In the genomic region with DNA sequence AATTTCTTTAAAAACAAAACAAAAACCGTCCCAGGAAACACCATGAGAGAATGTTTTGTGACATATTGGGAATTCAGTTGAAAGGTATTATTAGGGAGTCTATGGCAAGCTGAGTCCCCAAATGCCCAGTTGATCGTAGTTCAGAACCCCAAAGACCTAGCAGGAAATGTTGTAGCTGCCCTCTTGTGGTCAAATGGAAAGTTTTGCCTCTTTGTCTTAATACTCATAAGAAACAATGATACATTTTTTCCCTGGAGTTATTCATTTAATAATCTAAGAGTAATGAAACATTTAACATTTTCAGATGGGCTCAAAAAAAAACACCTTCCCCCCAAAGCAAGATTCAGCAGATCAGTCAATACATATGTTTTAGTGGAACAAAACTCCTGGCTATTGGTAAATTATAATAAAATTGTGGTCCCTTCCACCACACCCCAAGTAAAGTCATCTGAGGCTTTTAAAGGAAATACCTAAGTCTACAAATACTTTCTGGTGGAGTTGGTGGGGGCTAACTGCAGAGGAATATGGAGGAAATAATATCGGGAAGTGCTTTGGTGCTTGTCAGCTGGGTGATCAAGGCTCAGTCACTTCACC, we compare ENCODE assay signal across 8 cellular contexts. TPM values are rescaled to one million over a fixed set of nuclear protein-coding genes. Genes with fewer than 3 reads are reported as not detected.
DNase-seq lines count a peak whose midpoint lies in the region; FAIRE-seq and TF ChIP-seq lines count a peak whose summit lies in the region.

No MANE protein-coding gene starts in this region.

- H3K36me3 ChIP-seq in HAP-1 (replicated peaks) (no peaks in the 10 kb centered on the region), bronchial epithelial cell (ENCODE audit: control insufficient read depth, insufficient read depth, low read length) (no peaks in the 10 kb centered on the region)

- no peaks in the 10 kb centered on the region for H3K4me1 Mint-ChIP-seq in activated T-helper 2 cell treated with anti-CD3 and anti-CD28 coated beads, Interferon-gamma antibody, Interleukin-2, Interleukin-4, amounts not matched to agents 10 μg/mL and 5 μg/mL and 100 μg/mL, durations not matched to agents 14 hours and 24 hours and 36 hours (ENCODE audit: low read depth)

- no peak overlapping the region for H3K4me3 Mint-ChIP-seq in activated T-helper 2 cell treated with anti-CD3 and anti-CD28 coated beads, Interferon-gamma antibody, Interleukin-2, Interleukin-4, amounts not matched to agents 10 μg/mL and 5 μg/mL and 100 μg/mL, durations not matched to agents 14 hours and 24 hours and 36 hours (ENCODE audit: low read depth)

- no peak overlapping the region for H3K4me3 ChIP-seq in HAP-1
- H3K4me3 ChIP-seq in bronchial epithelial cell (ENCODE audit: low read depth, low read length), result no peak overlapping the region

- no peak for FAIRE-seq in bronchial epithelial cell (lab: Jason Lieb, UNC)

- no peaks in the 10 kb centered on the region for H3K36me3 Mint-ChIP-seq in activated T-helper 2 cell treated with anti-CD3 and anti-CD28 coated beads, Interferon-gamma antibody, Interleukin-2, Interleukin-4, amounts not matched to agents 10 μg/mL and 5 μg/mL and 100 μg/mL, durations not matched to agents 14 hours and 24 hours and 36 hours (ENCODE audit: low read depth)

- TF ChIP-seq CTCF in bronchial epithelial cell (IDR thresholded peaks at IDR 0.05; ENCODE audit: insufficient read depth, low read length, severe bottlenecking), result peak; percentile 63

- H3K27ac Mint-ChIP-seq in activated T-helper 2 cell treated with anti-CD3 and anti-CD28 coated beads, Interferon-gamma antibody, Interleukin-2, Interleukin-4, amounts not matched to agents 10 μg/mL and 5 μg/mL and 100 μg/mL, durations not matched to agents 14 hours and 24 hours and 36 hours, result no peak overlapping the region

- intact Hi-C loops in activated T-helper 2 cell treated with anti-CD3 and anti-CD28 coated beads, Interferon-gamma antibody, Interleukin-2, Interleukin-4, amounts not matched to agents 10 μg/mL and 5 μg/mL and 100 μg/mL, durations not matched to agents 14 hours and 24 hours and 36 hours (cut with micrococcal nuclease), result loop anchor here (1.0 kb wide), 1 partner anchor 243 kb away; no protein-coding TSS in a partner anchor

- in situ Hi-C loops in HAP-1 (cut with MboI; ENCODE audit: low sequenced_read_pairs), result loop anchor here (25.0 kb wide), 1 partner anchor 249 kb away; no protein-coding TSS in a partner anchor

- no peaks in the 10 kb centered on the region for H3K4me1 ChIP-seq in HAP-1

- DNase-seq in DMS53 treated with DMSO at 0.1 percent for 48 hours (lab: John Stamatoyannopoulos, UW; ENCODE audit: unreplicated experiment) (peak; percentile 42), HAP-1 (ENCODE audit: low spot score in 2 of 2) (peak; percentile 13 to 24), NCI-H69 (lab: John Stamatoyannopoulos, UW) (peak; percentile 52), bronchial epithelial cell (ENCODE audit: low read depth) (peak; percentile 72), lung microvascular endothelial cell (ENCODE audit: low read depth in 2 of 2) (peak; percentile 81 to 82)
- DNase-seq in stimulated activated CD4-positive, alpha-beta T cell treated with anti-CD3 and anti-CD28 coated beads, Interleukin-4, amount 100 ng/mL, for 24 hours, result no peak
- no peak for DNase-seq in activated T-helper 2 cell treated with anti-CD3 and anti-CD28 coated beads, Interferon-gamma antibody, Interleukin-2, Interleukin-4, amounts not matched to agents 10 μg/mL and 5 μg/mL and 100 μg/mL, durations not matched to agents 14 hours and 24 hours and 36 hours (ENCODE audit: low spot score)
- DNase-seq in activated T-cell treated with anti-CD3 and anti-CD28 coated beads, Interleukin-2, amount 50 U/mL, for 48 hours, result no peak

- H3K9me3 Mint-ChIP-seq in activated T-helper 2 cell treated with anti-CD3 and anti-CD28 coated beads, Interferon-gamma antibody, Interleukin-2, Interleukin-4, amounts not matched to agents 10 μg/mL and 5 μg/mL and 100 μg/mL, durations not matched to agents 14 hours and 24 hours and 36 hours, result no peaks in the 10 kb centered on the region

- H3K27me3 Mint-ChIP-seq in activated T-helper 2 cell treated with anti-CD3 and anti-CD28 coated beads, Interferon-gamma antibody, Interleukin-2, Interleukin-4, amounts not matched to agents 10 μg/mL and 5 μg/mL and 100 μg/mL, durations not matched to agents 14 hours and 24 hours and 36 hours (ENCODE audit: low read depth), result no peaks in the 10 kb centered on the region

- H3K27me3 ChIP-seq in HAP-1 (ENCODE audit: low read depth) (0 out of 2 replicates have a peak, but pooled peaks cover 2% of the 10 kb centered on the region), bronchial epithelial cell (ENCODE audit: control insufficient read depth, insufficient read depth, low read length) (no peaks in the 10 kb centered on the region)

- H3K9me3 ChIP-seq in HAP-1, result no peaks in the 10 kb centered on the region

RNA-seq across cellular contexts. Expression of a gene that starts 37.8 kb away (rescaled TPM):
- total RNA-seq in bronchial epithelial cell, result 113 and 227 TPM in 2 replicates
- 4,716 and 9,992 TPM in 2 replicates for total RNA-seq in lung microvascular endothelial cell
- not detected in 2 replicates for total RNA-seq in activated T-helper 2 cell treated with anti-CD3 and anti-CD28 coated beads, Interferon-gamma antibody, Interleukin-2, Interleukin-4, amounts not matched to agents 10 μg/mL and 5 μg/mL and 100 μg/mL, durations not matched to agents 14 hours and 24 hours and 36 hours

Comparison
In these comparisons a context has a peak if more than half of its experiments do, and no peak if none do; other contexts are left out.
1. DNase-seq: peak in DMS53 treated with DMSO at 0.1 percent for 48 hours (single experiment), HAP-1 (2 of 2), NCI-H69 (single experiment), bronchial epithelial cell (single experiment) and lung microvascular endothelial cell (2 of 2); none in stimulated activated CD4-positive, alpha-beta T cell treated with anti-CD3 and anti-CD28 coated beads, Interleukin-4, amount 100 ng/mL, for 24 hours (single experiment), activated T-helper 2 cell treated with anti-CD3 and anti-CD28 coated beads, Interferon-gamma antibody, Interleukin-2, Interleukin-4, amounts not matched to agents 10 μg/mL and 5 μg/mL and 100 μg/mL, durations not matched to agents 14 hours and 24 hours and 36 hours (single experiment) and activated T-cell treated with anti-CD3 and anti-CD28 coated beads, Interleukin-2, amount 50 U/mL, for 48 hours (0 of 2).
2. RNA of a gene that starts 37.8 kb away (total RNA-seq): 4,716 to 9,992 TPM in lung microvascular endothelial cell and 113 to 227 TPM in bronchial epithelial cell; not detected in activated T-helper 2 cell treated with anti-CD3 and anti-CD28 coated beads, Interferon-gamma antibody, Interleukin-2, Interleukin-4, amounts not matched to agents 10 μg/mL and 5 μg/mL and 100 μg/mL, durations not matched to agents 14 hours and 24 hours and 36 hours; every median in the first group is over 100 times any median in the second.